In genomic region chr15:80172401-80172800, GRCh38 we compare ENCODE assay signal across 17 cellular contexts.
"Had no signal": no experiment of that assay in that cellular context is flagged by ENCODE, and none has a peak within 500 bp of the region (broad histone marks: within the 10 kb centered on the region; RNA-seq: fewer than 3 reads in every experiment).

No MANE protein-coding gene starts in this region.

- H3K36me3 ChIP-seq: ovary, right atrium auricular region had no signal

- H3K4me3 Mint-ChIP-seq: neural crest cell had no signal

- H3K4me3 ChIP-seq: hepatocyte, ovary, right atrium auricular region, suprapubic skin, tibial nerve, upper lobe of right lung had no signal

- H3K9me3 Mint-ChIP-seq: naive thymus-derived CD4-positive, alpha-beta T cell; neural crest cell had no signal

- H3K4me1 ChIP-seq: right atrium auricular region, upper lobe of right lung had no signal

- DNase-seq: cerebellar nuclear complex; dermis blood vessel endothelial cell; foreskin keratinocyte; head of caudate nucleus; left colon; mammary epithelial cell; naive thymus-derived CD4-positive, alpha-beta T cell; ovary; small intestine; stimulated activated CD4-positive, alpha-beta T cell treated with anti-CD3 and anti-CD28 coated beads, Interleukin-12 subunit alpha, Interleukin-12 subunit beta, amount 100 ng/mL, for 4 hours; stimulated activated naive CD4-positive, alpha-beta T cell treated with Interleukin-2 at 50 U/mL for 16 hours; upper lobe of right lung had no signal

- H3K27ac ChIP-seq: foreskin keratinocyte, hepatocyte, ovary, right atrium auricular region, suprapubic skin, upper lobe of right lung had no signal

- H3K27ac Mint-ChIP-seq: naive thymus-derived CD4-positive, alpha-beta T cell had no signal

- H3K27me3 ChIP-seq: foreskin keratinocyte, hepatocyte, ovary, right atrium auricular region, suprapubic skin, tibial nerve, upper lobe of right lung had no signal

- H3K27me3 Mint-ChIP-seq: naive thymus-derived CD4-positive, alpha-beta T cell had no signal

- H3K9me3 ChIP-seq: ovary, right atrium auricular region, suprapubic skin, tibial nerve, upper lobe of right lung had no signal
